In the genomic region with DNA sequence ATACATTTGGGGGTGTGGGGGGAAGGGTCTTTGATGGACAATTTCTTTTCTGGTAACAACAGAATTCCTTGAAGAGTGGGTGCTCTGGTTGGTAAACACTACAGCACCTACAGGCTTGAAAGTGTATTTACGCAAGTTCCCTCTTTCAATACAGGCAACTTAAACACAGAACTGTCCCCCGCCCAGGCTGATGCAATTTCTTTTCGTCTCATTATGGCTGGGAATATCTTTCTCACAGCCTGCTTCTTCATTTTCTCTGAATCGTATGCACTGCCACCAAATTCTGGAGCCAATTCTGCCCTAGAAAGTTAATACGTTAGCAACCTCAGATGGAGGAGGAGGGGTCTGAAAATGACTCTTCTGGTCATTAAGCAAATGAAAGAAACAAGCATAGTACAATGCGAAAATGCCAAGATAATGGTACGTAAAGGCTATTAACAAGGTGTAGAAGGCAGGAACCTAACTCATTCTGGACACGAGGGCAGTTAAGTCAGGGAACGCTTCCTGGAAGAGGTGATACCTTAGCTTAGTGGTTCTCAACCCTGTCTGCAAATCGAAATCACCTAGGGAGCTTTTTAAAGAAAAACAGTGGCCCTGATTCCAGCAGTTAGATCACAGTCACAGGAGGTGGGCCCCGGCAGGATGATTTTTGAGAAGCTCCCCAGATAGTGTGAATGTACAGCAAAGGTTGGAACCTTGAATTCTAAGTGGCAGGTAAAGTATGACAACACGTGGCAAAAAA, we compare ENCODE assay signal across 8 cellular contexts. TPM values are rescaled to one million over a fixed set of nuclear protein-coding genes. Genes with fewer than 3 reads are reported as not detected.
DNase-seq lines count a peak whose midpoint lies in the region; ATAC-seq, FAIRE-seq and TF ChIP-seq lines count a peak whose summit lies in the region.

No MANE protein-coding gene starts in this region.

- H3K9me3 Mint-ChIP-seq in immature natural killer cell = no peaks in the 10 kb centered on the region

- peaks cover 7% of the 10 kb centered on the region; the same call in 1 of the 3 replicates for H3K4me1 ChIP-seq in A549
- H3K4me1 ChIP-seq in adipocyte (ENCODE audit: control insufficient read depth, insufficient read depth, low read length) = peaks cover 11% of the 10 kb centered on the region

- H3K4me3 Mint-ChIP-seq in immature natural killer cell = peak overlapping the region; percentile 88 to 94 (median 90)

- H3K4me3 ChIP-seq in A549 (peak overlapping the region; percentile 79), GM12865 (ENCODE audit: low read depth, low read length) (peak overlapping the region; percentile 98), adipocyte (ENCODE audit: low read length) (peak overlapping the region; percentile 96)

- no peak for TF ChIP-seq RAD21 in A549 (conservative IDR thresholded peaks at IDR 0.05 in 1 of 2, IDR thresholded peaks at IDR 0.05 in 1 of 2)

- H3K36me3 Mint-ChIP-seq in immature natural killer cell = peaks cover 14 to 22% (median 15%) of the 10 kb centered on the region in 3 donors

- no peak for FAIRE-seq in A549 (lab: Jason Lieb, UNC)

- TF ChIP-seq CTCF in A549 (IDR thresholded peaks at IDR 0.05) (no peak), GM12865 (IDR thresholded peaks at IDR 0.05; ENCODE audit: insufficient read depth, low read depth, low read length, missing control alignments) (no peak)

- no peaks in the 10 kb centered on the region for H3K27me3 ChIP-seq in adipocyte (replicated peaks; ENCODE audit: control insufficient read depth, insufficient read depth, low read length)

- ATAC-seq in A549 = peak; percentile 48 to 54; a peak in 4 of 6 replicates
- peak; percentile 28 for ATAC-seq in HG02623 (IDR thresholded peaks at IDR 0.05; ENCODE audit: unreplicated experiment)

- peak overlapping the region; percentile 89 to 98 (median 94) for H3K27ac Mint-ChIP-seq in immature natural killer cell

- peak overlapping the region; percentile 90 for H3K4me2 ChIP-seq in A549

- peaks cover 17% of the 10 kb centered on the region for H3K36me3 ChIP-seq in adipocyte (ENCODE audit: control insufficient read depth, insufficient read depth, low read length, severe bottlenecking)

- POLR2A ChIA-PET in A549 (lab: Yijun Ruan, JAX) = interaction anchor here (0.5 to 2.4 kb wide), 8 partner anchors 8 to 1135 kb away, joined by 3 to 11 read pairs (median 6); a partner anchor contains a TSS

- CTCF ChIA-PET in A549 (lab: Yijun Ruan, JAX) = interaction anchor here (1.2 kb wide), 1 partner anchor 191 kb away, joined by 5 read pairs; no protein-coding TSS in a partner anchor

- no peak for TF ChIP-seq EP300 in A549 (IDR thresholded peaks at IDR 0.05)

- WGBS in A549 (ENCODE audit: missing lambda C conversion rate) = 17% methylated on average over 12 of the region's 12 CpGs

- no peaks in the 10 kb centered on the region for H3K9me3 ChIP-seq in A549
- H3K9me3 ChIP-seq in adipocyte (ENCODE audit: control insufficient read depth, low read length) = no peaks in the 10 kb centered on the region

- peak overlapping the region; percentile 87 to 96 for H3K27ac ChIP-seq in A549

- peak; percentile 17 to 35 for DNase-seq in A549 (ENCODE audit: low read depth in 1 of 2, low spot score in 1 of 2)
- DNase-seq in GM12865 (ENCODE audit: low read depth) = peak; percentile 68
- peak; percentile 66 for DNase-seq in NCI-H69 (lab: John Stamatoyannopoulos, UW)
- peak; percentile 34 for DNase-seq in adipocyte (ENCODE audit: low read depth)
- DNase-seq in immature natural killer cell = peak; percentile 0 to 21 (median 2)
- DNase-seq in stimulated activated CD4-positive, alpha-beta T cell treated with anti-CD3 and anti-CD28 coated beads, Interleukin-4, amount 100 ng/mL, for 24 hours = peak; percentile 18
- DNase-seq in T1000 (lab: John Stamatoyannopoulos, UW) = no peak

- peaks cover 29 to 30% of the 10 kb centered on the region in 2 donors for H3K4me1 Mint-ChIP-seq in immature natural killer cell

- peaks cover 0 to 15% (median 0%) of the 10 kb centered on the region in 3 donors for H3K27me3 Mint-ChIP-seq in immature natural killer cell (ENCODE audit: low read depth in 3 of 3)

- no peak for TF ChIP-seq POLR2A in A549 (IDR thresholded peaks at IDR 0.05; ENCODE audit: low read length)

- H3K9ac ChIP-seq in adipocyte (ENCODE audit: low read length) = peak overlapping the region; percentile 90

TF ChIP-seq in A549, 52 proteins besides CTCF, POLR2A, EP300 and RAD21:
- 0 out of 4 replicates have a peak, but pooled peaks of 1 of the 2 experiments have one; percentile 40 for TF ChIP-seq CEBPB (IDR thresholded peaks at IDR 0.05)
- TF ChIP-seq, protein P1, sequence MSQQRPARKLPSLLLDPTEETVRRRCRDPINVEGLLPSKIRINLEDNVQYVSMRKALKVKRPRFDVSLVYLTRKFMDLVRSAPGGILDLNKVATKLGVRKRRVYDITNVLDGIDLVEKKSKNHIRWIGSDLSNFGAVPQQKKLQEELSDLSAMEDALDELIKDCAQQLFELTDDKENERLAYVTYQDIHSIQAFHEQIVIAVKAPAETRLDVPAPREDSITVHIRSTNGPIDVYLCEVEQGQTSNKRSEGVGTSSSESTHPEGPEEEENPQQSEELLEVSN (IDR thresholded peaks at IDR 0.05; ENCODE audit: borderline replicate concordance, low read depth) = no peak
- no peak for TF ChIP-seq HOXB13 (CRISPR knock-in tag; IDR thresholded peaks at IDR 0.05; ENCODE audit: low read depth)
- peak; percentile 57 for TF ChIP-seq ZFP36 (IDR thresholded peaks at IDR 0.05; ENCODE audit: borderline replicate concordance, partially characterized antibody)
- TF ChIP-seq, protein P2, sequence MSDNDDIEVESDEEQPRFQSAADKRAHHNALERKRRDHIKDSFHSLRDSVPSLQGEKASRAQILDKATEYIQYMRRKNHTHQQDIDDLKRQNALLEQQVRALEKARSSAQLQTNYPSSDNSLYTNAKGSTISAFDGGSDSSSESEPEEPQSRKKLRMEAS (IDR thresholded peaks at IDR 0.05) = no peak

RNA-seq across cellular contexts. Expression of a gene that starts 1.0 kb away (rescaled TPM):
- polyA plus RNA-seq in A549 (2011; rRNA removed) = 36.8 and 44.0 TPM in 2 replicates
- 16.5 and 16.6 TPM in 2 replicates for polyA plus RNA-seq in A549 (2012; cell fraction: cytosol; rRNA removed)
- 15.1 and 17.1 TPM in 2 replicates for polyA plus RNA-seq in A549 (2012; cell fraction: nucleus; rRNA removed)
- 25.1 to 27.9 TPM (median 25.5 TPM) in 3 replicates for polyA plus RNA-seq in A549 (2017; fragmentation: RNase III; extraction: RNeasy Plus Mini Kit Qiagen cat#74134 plus additional on column Dnase treatment)
- polyA minus RNA-seq in A549 (2011; rRNA and poly(A)+ RNA removed) = 13.7 and 19.8 TPM in 2 replicates
- 10 to 100 TPM; 28.1 to 34.6 (median 31.3) TPM for polyA plus RNA-seq in immature natural killer cell
